8 cellular contexts compared by ENCODE assay signal in genomic region chr15:43492673-43493601, GRCh38. TPM values are rescaled to one million over a fixed set of nuclear protein-coding genes. Genes with fewer than 3 reads are reported as not detected.
DNase-seq lines count a peak whose midpoint lies in the region; ATAC-seq and TF ChIP-seq lines count a peak whose summit lies in the region.

Gene TP53BP1, minus strand, starts transcription at chr15:43493156. Its CDS starts 113 bp downstream, at chr15:43493043.

- peaks cover 0 to 15% of the 10 kb centered on the region in 2 donors for H3K36me3 ChIP-seq in gastroesophageal sphincter
- no peaks in the 10 kb centered on the region for H3K36me3 ChIP-seq in neutrophil

- ATAC-seq in HG02588 (IDR thresholded peaks at IDR 0.05; ENCODE audit: unreplicated experiment) (peak; percentile 97), SK-N-SH treated with all-trans-retinoic acid at 6 μM for 48 hours (peak; percentile 100), gastroesophageal sphincter (peak; percentile 100)

- H3K27ac ChIP-seq in gastroesophageal sphincter: peak within 1 kb of the TSS; percentile 36 to 93 (median 90)
- H3K27ac ChIP-seq in neutrophil: peak within 1 kb of the TSS; percentile 75

- H3K27me3 ChIP-seq in gastroesophageal sphincter (no peaks in the 10 kb centered on the region), neutrophil (no peaks in the 10 kb centered on the region)

- TF ChIP-seq EP300 in gastroesophageal sphincter (IDR thresholded peaks at IDR 0.05): no peak

- no peak for TF ChIP-seq CTCF in gastroesophageal sphincter (IDR thresholded peaks at IDR 0.05)
- peak; percentile 61 for TF ChIP-seq CTCF in neutrophil (IDR thresholded peaks at IDR 0.05)
- TF ChIP-seq CTCF in subcutaneous adipose tissue (IDR thresholded peaks at IDR 0.05; ENCODE audit: low read depth): no peak

- H3K4me1 ChIP-seq in gastroesophageal sphincter (peaks cover 0 to 42% (median 3%) of the 10 kb centered on the region in 3 donors), neutrophil (ENCODE audit: control insufficient read depth in 1 of 2, insufficient read depth in 1 of 2, low read depth in 1 of 2, low read length in 1 of 2) (peaks cover 10 to 11% of the 10 kb centered on the region in 2 experiments)

- DNase-seq in GM04504 (ENCODE audit: low read depth) (peak; percentile 86), NCI-H1092 (lab: John Stamatoyannopoulos, UW) (peak; percentile 81)
- DNase-seq in activated naive CD4-positive, alpha-beta T cell treated with anti-CD3 and anti-CD28 coated beads, Interleukin-2, amount 50 U/mL, for 16 hours: peak; percentile 95

- H3K4me3 ChIP-seq in gastroesophageal sphincter (peak within 1 kb of the TSS; percentile 87), neutrophil (ENCODE audit: low read depth in 1 of 2, low read length in 1 of 2) (peak within 1 kb of the TSS; percentile 80 to 95)

- WGBS in gastroesophageal sphincter (ENCODE audit: low coverage in 1 of 2), 2 donors: 1 to 5% methylated on average over 4 to 12 of the region's 54 CpGs

- no peaks in the 10 kb centered on the region for H3K9me3 ChIP-seq in gastroesophageal sphincter
- H3K9me3 ChIP-seq in neutrophil: no peaks in the 10 kb centered on the region

- no peak for TF ChIP-seq POLR2A in gastroesophageal sphincter (IDR thresholded peaks at IDR 0.05)

TF ChIP-seq in SK-N-SH treated with all-trans-retinoic acid at 6 μM for 48 hours, 23 proteins besides CTCF, POLR2A, EP300 and RAD21:
- TF ChIP-seq SNAI2 (CRISPR knock-in tag; IDR thresholded peaks at IDR 0.05) (no peak), ZFP3 (CRISPR knock-in tag; IDR thresholded peaks at IDR 0.05) (no peak), TSHZ2 (CRISPR knock-in tag; IDR thresholded peaks at IDR 0.05) (no peak), PATZ1 (CRISPR knock-in tag; IDR thresholded peaks at IDR 0.05; ENCODE audit: borderline replicate concordance) (no peak), ZC3H10 (CRISPR knock-in tag; IDR thresholded peaks at IDR 0.05) (no peak), CSRNP3 (CRISPR knock-in tag; IDR thresholded peaks at IDR 0.05) (no peak), ZNF70 (CRISPR knock-in tag; IDR thresholded peaks at IDR 0.05) (no peak), ARNTL (CRISPR knock-in tag; IDR thresholded peaks at IDR 0.05; ENCODE audit: borderline replicate concordance, low read depth) (no peak), BACH2 (CRISPR knock-in tag; IDR thresholded peaks at IDR 0.05; ENCODE audit: borderline replicate concordance) (no peak), CREB5 (CRISPR knock-in tag; IDR thresholded peaks at IDR 0.05; ENCODE audit: low read depth) (no peak), ZFP30 (CRISPR knock-in tag; IDR thresholded peaks at IDR 0.05) (no peak), ZNF565 (CRISPR knock-in tag; conservative IDR thresholded peaks at IDR 0.05; ENCODE audit: low read depth) (no peak), OSR1 (CRISPR knock-in tag; IDR thresholded peaks at IDR 0.05) (no peak), POU6F1 (CRISPR knock-in tag; IDR thresholded peaks at IDR 0.05; ENCODE audit: borderline replicate concordance, low read depth) (no peak), PPARA (CRISPR knock-in tag; IDR thresholded peaks at IDR 0.05; ENCODE audit: borderline replicate concordance) (no peak), TCF4 (CRISPR knock-in tag; IDR thresholded peaks at IDR 0.05; ENCODE audit: borderline replicate concordance) (no peak), TOX (CRISPR knock-in tag; IDR thresholded peaks at IDR 0.05; ENCODE audit: borderline replicate concordance) (no peak)

RNA-seq across cellular contexts. Expression of gene TP53BP1, which starts in this region (rescaled TPM):
- 10 to 100 TPM; 21.8 to 40.2 (median 33.5) TPM for total RNA-seq in gastroesophageal sphincter
- total RNA-seq in subcutaneous adipose tissue: 10 to 100 TPM; 29.3 to 49.5 (median 40.2) TPM

Comparison
In these comparisons a context has a peak if more than half of its experiments do, and no peak if none do; other contexts are left out.
1. Peak in every context shown above with its lines: DNase-seq, ATAC-seq, H3K4me3 ChIP-seq and H3K27ac ChIP-seq.